In the genomic region with DNA sequence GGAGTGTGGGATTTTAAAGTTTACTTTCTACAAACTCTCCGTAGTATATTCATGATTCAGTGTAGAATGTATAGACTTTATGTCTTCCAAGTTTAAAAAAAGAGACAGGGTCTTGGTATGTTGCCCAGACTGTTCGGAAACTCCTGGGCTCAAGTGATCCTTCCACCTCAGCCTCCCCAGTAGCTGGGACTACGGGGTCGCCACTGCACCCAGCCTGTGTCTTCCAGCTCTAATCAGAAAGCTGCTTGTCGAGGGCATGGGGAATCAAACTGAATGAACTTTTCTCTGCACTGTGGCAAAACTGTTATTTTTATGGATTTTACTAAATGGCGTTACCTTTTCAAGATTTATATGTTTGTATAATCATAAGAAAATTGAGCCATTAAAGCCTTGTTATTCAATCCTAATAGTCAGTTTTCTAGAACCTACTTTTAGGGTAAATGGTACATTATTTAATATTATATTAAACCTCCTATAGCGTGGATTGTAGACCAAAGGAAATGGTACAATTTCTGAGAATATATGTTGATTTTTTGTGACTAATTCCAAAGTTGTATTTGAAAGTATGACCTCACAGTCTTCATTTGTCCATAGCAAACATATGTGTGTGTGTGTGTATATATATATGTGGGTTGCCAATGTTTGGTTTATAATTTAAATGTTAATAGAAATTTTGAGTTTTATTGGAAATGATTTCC, we compare ENCODE assay signal across 8 cellular contexts. TPM values are rescaled to one million over a fixed set of nuclear protein-coding genes. Genes with fewer than 3 reads are reported as not detected.
A peak's percentile ranks its signal among the peaks of the same experiment; 100 is the strongest.
DNase-seq lines count a peak whose midpoint lies in the region; ATAC-seq and TF ChIP-seq lines count a peak whose summit lies in the region.

No MANE protein-coding gene starts in this region.

- H3K36me3 ChIP-seq in trophoblast cell (ENCODE audit: control insufficient read depth in 1 of 2, insufficient read depth in 2 of 2, low read length in 2 of 2): no peaks in the 10 kb centered on the region

- H4K8ac ChIP-seq in trophoblast cell (ENCODE audit: low read depth, low read length): no peak overlapping the region

- DNase-seq in RKO (ENCODE audit: low spot score) (peak; percentile 65), erythroblast (lab: John Stamatoyannopoulos, UW) (peak; percentile 39 to 53), trophoblast cell (no peak), hippocampal formation (lab: John Stamatoyannopoulos, UW) (no peak), OCI-M2 (lab: John Stamatoyannopoulos, UW; ENCODE audit: unreplicated experiment) (no peak)

- peaks cover 2% of the 10 kb centered on the region for H3K9me3 ChIP-seq in trophoblast cell (ENCODE audit: insufficient read depth, low read depth, low read length)

- peak overlapping the region; percentile 86 for H4K91ac ChIP-seq in trophoblast cell (ENCODE audit: low read depth, low read length)

- no peak overlapping the region for H3K23ac ChIP-seq in trophoblast cell (ENCODE audit: low read length)

- no peaks in the 10 kb centered on the region for H3K27me3 ChIP-seq in trophoblast cell (ENCODE audit: insufficient read depth, low read length)

- ATAC-seq in GM21576 (IDR thresholded peaks at IDR 0.05; ENCODE audit: unreplicated experiment) (no peak), GM18907 (IDR thresholded peaks at IDR 0.05; ENCODE audit: unreplicated experiment) (no peak)

- H3K4me2 ChIP-seq in trophoblast cell (ENCODE audit: low read length): peak overlapping the region; percentile 76

- no peak overlapping the region for H3K18ac ChIP-seq in trophoblast cell (ENCODE audit: low read length)

- peak overlapping the region; percentile 52 for H3K14ac ChIP-seq in trophoblast cell (ENCODE audit: low read length)

- no peak overlapping the region for H2AFZ ChIP-seq in trophoblast cell (ENCODE audit: insufficient read depth, low read length, poor library complexity)

- H3K9ac ChIP-seq in trophoblast cell (ENCODE audit: low read length): no peak overlapping the region

- WGBS in trophoblast cell (ENCODE audit: extremely low coverage, insufficient coverage, insufficient read length): no CpG with 5 or more reads among the region's 7 CpGs

- H4K12ac ChIP-seq in trophoblast cell (ENCODE audit: low read depth, low read length): no peak overlapping the region

- no peak overlapping the region for H2BK120ac ChIP-seq in trophoblast cell (ENCODE audit: insufficient read depth, low read length, poor library complexity)

- no peak for TF ChIP-seq POLR2A in erythroblast (IDR thresholded peaks at IDR 0.05; ENCODE audit: low read length)

- H2BK5ac ChIP-seq in trophoblast cell (ENCODE audit: low read depth, low read length, poor library complexity): no peak overlapping the region

- H2BK12ac ChIP-seq in trophoblast cell (ENCODE audit: low read length): no peak overlapping the region

- H3K4ac ChIP-seq in trophoblast cell (ENCODE audit: low read depth, low read length): peak overlapping the region; percentile 67

- H2AK5ac ChIP-seq in trophoblast cell (ENCODE audit: low read length): no peak overlapping the region

- H3K4me3 ChIP-seq in GM08714 (ENCODE audit: low read length) (peak overlapping the region; percentile 86), trophoblast cell (ENCODE audit: low read depth, low read length) (peak overlapping the region; percentile 56)

- peaks cover 7% of the 10 kb centered on the region for H3K79me1 ChIP-seq in trophoblast cell (ENCODE audit: low read length)

- peaks cover 7% of the 10 kb centered on the region for H3K79me2 ChIP-seq in trophoblast cell (ENCODE audit: control insufficient read depth, insufficient read depth, low read length, poor library complexity)

- peaks cover 0 to 2% of the 10 kb centered on the region in 2 experiments for H3K4me1 ChIP-seq in trophoblast cell (ENCODE audit: control insufficient read depth in 1 of 2, insufficient read depth in 2 of 2, low read length in 2 of 2)

- H3K27ac ChIP-seq in trophoblast cell (ENCODE audit: low read depth, low read length): no peak overlapping the region

RNA-seq across cellular contexts. Expression of gene BLOC1S4, which starts 1.1 kb away (rescaled TPM):
- 16.8 TPM in 2 replicates for polyA plus RNA-seq in trophoblast cell (2013)

RNA-seq across cellular contexts. Expression of gene MRFAP1L1, which starts 7.4 kb away (rescaled TPM):
- polyA plus RNA-seq in trophoblast cell (2013): 41.1 and 42.0 TPM in 2 replicates

RNA-seq across cellular contexts. Expression of gene S100P, which starts 23.4 kb away (rescaled TPM):
- polyA plus RNA-seq in trophoblast cell (2013): 761 and 882 TPM in 2 replicates

Comparison
In these comparisons a context has a peak if more than half of its experiments do, and no peak if none do; other contexts are left out.
1. DNase-seq: peak in RKO (single experiment) and erythroblast (2 of 2); none in trophoblast cell (0 of 2), hippocampal formation (0 of 2) and OCI-M2 (single experiment).